ENCODE assay signal across 1 cellular context in the genomic region with DNA sequence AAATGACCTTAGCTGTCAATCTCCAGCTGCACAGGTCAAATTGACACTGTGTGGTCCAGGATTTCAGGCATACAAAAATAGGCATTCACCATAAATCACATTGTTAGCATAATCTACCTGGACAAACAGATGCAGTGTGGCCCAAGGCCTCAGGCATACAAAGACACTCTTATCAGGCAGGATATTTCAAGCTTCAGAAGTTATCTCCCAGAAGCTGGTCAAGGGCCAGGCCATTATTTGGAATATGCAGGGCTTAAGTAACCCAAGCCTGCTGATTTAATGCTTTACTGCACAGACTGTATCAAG.
TF ChIP-seq lines count a peak whose summit lies in the region.

No MANE protein-coding gene starts in this region.

TF ChIP-seq in HepG2, 621 proteins besides CTCF, POLR2A, EP300 and RAD21 (continued from another document and continues in another):
- TF ChIP-seq, protein P1, sequence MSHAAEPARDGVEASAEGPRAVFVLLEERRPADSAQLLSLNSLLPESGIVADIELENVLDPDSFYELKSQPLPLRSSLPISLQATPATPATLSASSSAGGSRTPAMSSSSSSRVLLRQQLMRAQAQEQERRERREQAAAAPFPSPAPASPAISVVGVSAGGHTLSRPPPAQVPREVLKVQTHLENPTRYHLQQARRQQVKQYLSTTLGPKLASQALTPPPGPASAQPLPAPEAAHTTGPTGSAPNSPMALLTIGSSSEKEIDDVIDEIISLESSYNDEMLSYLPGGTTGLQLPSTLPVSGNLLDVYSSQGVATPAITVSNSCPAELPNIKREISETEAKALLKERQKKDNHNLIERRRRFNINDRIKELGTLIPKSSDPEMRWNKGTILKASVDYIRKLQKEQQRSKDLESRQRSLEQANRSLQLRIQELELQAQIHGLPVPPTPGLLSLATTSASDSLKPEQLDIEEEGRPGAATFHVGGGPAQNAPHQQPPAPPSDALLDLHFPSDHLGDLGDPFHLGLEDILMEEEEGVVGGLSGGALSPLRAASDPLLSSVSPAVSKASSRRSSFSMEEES (CRISPR knock-in tag; IDR thresholded peaks at IDR 0.05) = 0 out of 2 replicates have a peak, but pooled peaks have one; percentile 14
- TF ChIP-seq NFIC (IDR thresholded peaks at IDR 0.05; ENCODE audit: low read length) (0 out of 2 replicates have a peak, but pooled peaks have one; percentile 25), ZNF598 (CRISPR knock-in tag; IDR thresholded peaks at IDR 0.05; ENCODE audit: borderline replicate concordance) (no peak), XRCC5 (optimal IDR thresholded peaks at IDR 0.05; ENCODE audit: low read length) (peak; percentile 19), BCL6 (CRISPR knock-in tag; IDR thresholded peaks at IDR 0.05) (peak; percentile 77), MEIS2 (CRISPR knock-in tag; IDR thresholded peaks at IDR 0.05) (peak; percentile 99), ZNF563 (CRISPR knock-in tag; IDR thresholded peaks at IDR 0.05) (no peak), RARA (CRISPR knock-in tag; IDR thresholded peaks at IDR 0.05) (peak; percentile 54), U2AF1 (optimal IDR thresholded peaks at IDR 0.05; ENCODE audit: low read depth, low read length) (no peak), ZNF792 (CRISPR knock-in tag; IDR thresholded peaks at IDR 0.05) (no peak), SIX1 (CRISPR knock-in tag; IDR thresholded peaks at IDR 0.05; ENCODE audit: borderline replicate concordance) (peak; percentile 51; the same call in 1 of the 2 replicates), HMG20A (CRISPR knock-in tag; IDR thresholded peaks at IDR 0.05; ENCODE audit: borderline replicate concordance) (peak; percentile 78; the same call in 1 of the 2 replicates), ZBTB20 (CRISPR knock-in tag; IDR thresholded peaks at IDR 0.05; ENCODE audit: borderline replicate concordance, low read depth) (0 out of 2 replicates have a peak, but pooled peaks have one; percentile 24), ZNF264 (CRISPR knock-in tag; IDR thresholded peaks at IDR 0.05) (peak; percentile 64; the same call in 1 of the 2 replicates), ZBTB3 (CRISPR knock-in tag; IDR thresholded peaks at IDR 0.05; ENCODE audit: borderline replicate concordance, low read depth) (0 out of 2 replicates have a peak, but pooled peaks have one; percentile 78), SALL1 (CRISPR knock-in tag; IDR thresholded peaks at IDR 0.05) (peak; percentile 95), ZMYM3 (CRISPR knock-in tag; IDR thresholded peaks at IDR 0.05) (no peak), SNRNP70 (IDR thresholded peaks at IDR 0.05; ENCODE audit: low read depth, low read length) (no peak), MEIS1 (CRISPR knock-in tag; IDR thresholded peaks at IDR 0.05; ENCODE audit: borderline replicate concordance) (peak; percentile 90; the same call in 1 of the 2 replicates), ZNF564 (CRISPR knock-in tag; IDR thresholded peaks at IDR 0.05) (no peak), JUN (CRISPR knock-in tag; IDR thresholded peaks at IDR 0.05) (no peak), MIER3 (CRISPR knock-in tag; IDR thresholded peaks at IDR 0.05; ENCODE audit: borderline replicate concordance) (peak; percentile 32; the same call in 1 of the 2 replicates), NONO (IDR thresholded peaks at IDR 0.05) (no peak), NONO (CRISPR knock-in tag; conservative IDR thresholded peaks at IDR 0.05) (peak; percentile 54; the same call in 1 of the 2 replicates), ZC3H4 (CRISPR knock-in tag; IDR thresholded peaks at IDR 0.05; ENCODE audit: borderline replicate concordance) (no peak), GATA4 (IDR thresholded peaks at IDR 0.05; ENCODE audit: borderline replicate concordance, low read depth) (0 out of 2 replicates have a peak, but pooled peaks have one; percentile 69), SKI (IDR thresholded peaks at IDR 0.05; ENCODE audit: partially characterized antibody) (no peak)
- TF ChIP-seq, protein P2, sequence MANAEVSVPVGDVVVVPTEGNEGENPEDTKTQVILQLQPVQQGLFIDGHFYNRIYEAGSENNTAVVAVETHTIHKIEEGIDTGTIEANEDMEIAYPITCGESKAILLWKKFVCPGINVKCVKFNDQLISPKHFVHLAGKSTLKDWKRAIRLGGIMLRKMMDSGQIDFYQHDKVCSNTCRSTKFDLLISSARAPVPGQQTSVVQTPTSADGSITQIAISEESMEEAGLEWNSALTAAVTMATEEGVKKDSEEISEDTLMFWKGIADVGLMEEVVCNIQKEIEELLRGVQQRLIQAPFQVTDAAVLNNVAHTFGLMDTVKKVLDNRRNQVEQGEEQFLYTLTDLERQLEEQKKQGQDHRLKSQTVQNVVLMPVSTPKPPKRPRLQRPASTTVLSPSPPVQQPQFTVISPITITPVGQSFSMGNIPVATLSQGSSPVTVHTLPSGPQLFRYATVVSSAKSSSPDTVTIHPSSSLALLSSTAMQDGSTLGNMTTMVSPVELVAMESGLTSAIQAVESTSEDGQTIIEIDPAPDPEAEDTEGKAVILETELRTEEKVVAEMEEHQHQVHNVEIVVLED (CRISPR knock-in tag; IDR thresholded peaks at IDR 0.05; ENCODE audit: borderline replicate concordance) = no peak
- TF ChIP-seq, protein P3, sequence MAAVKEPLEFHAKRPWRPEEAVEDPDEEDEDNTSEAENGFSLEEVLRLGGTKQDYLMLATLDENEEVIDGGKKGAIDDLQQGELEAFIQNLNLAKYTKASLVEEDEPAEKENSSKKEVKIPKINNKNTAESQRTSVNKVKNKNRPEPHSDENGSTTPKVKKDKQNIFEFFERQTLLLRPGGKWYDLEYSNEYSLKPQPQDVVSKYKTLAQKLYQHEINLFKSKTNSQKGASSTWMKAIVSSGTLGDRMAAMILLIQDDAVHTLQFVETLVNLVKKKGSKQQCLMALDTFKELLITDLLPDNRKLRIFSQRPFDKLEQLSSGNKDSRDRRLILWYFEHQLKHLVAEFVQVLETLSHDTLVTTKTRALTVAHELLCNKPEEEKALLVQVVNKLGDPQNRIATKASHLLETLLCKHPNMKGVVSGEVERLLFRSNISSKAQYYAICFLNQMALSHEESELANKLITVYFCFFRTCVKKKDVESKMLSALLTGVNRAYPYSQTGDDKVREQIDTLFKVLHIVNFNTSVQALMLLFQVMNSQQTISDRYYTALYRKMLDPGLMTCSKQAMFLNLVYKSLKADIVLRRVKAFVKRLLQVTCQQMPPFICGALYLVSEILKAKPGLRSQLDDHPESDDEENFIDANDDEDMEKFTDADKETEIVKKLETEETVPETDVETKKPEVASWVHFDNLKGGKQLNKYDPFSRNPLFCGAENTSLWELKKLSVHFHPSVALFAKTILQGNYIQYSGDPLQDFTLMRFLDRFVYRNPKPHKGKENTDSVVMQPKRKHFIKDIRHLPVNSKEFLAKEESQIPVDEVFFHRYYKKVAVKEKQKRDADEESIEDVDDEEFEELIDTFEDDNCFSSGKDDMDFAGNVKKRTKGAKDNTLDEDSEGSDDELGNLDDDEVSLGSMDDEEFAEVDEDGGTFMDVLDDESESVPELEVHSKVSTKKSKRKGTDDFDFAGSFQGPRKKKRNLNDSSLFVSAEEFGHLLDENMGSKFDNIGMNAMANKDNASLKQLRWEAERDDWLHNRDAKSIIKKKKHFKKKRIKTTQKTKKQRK (IDR thresholded peaks at IDR 0.05; ENCODE audit: low read length) = no peak
- TF ChIP-seq, protein P4, sequence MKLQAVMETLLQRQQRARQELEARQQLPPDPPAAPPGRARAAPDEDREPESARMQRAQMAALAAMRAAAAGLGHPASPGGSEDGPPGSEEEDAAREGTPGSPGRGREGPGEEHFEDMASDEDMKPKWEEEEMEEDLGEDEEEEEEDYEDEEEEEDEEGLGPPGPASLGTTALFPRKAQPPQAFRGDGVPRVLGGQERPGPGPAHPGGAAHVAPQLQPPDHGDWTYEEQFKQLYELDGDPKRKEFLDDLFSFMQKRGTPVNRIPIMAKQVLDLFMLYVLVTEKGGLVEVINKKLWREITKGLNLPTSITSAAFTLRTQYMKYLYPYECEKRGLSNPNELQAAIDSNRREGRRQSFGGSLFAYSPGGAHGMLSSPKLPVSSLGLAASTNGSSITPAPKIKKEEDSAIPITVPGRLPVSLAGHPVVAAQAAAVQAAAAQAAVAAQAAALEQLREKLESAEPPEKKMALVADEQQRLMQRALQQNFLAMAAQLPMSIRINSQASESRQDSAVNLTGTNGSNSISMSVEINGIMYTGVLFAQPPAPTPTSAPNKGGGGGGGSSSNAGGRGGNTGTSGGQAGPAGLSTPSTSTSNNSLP (IDR thresholded peaks at IDR 0.05; ENCODE audit: low read depth, low read length) = 0 out of 2 replicates have a peak, but pooled peaks have one; percentile 36
- TF ChIP-seq, protein P5, sequence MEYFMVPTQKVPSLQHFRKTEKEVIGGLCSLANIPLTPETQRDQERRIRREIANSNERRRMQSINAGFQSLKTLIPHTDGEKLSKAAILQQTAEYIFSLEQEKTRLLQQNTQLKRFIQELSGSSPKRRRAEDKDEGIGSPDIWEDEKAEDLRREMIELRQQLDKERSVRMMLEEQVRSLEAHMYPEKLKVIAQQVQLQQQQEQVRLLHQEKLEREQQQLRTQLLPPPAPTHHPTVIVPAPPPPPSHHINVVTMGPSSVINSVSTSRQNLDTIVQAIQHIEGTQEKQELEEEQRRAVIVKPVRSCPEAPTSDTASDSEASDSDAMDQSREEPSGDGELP (IDR thresholded peaks at IDR 0.05; ENCODE audit: borderline replicate concordance, low read depth) = peak; percentile 68; the same call in 1 of the 2 replicates
- TF ChIP-seq, protein P6, sequence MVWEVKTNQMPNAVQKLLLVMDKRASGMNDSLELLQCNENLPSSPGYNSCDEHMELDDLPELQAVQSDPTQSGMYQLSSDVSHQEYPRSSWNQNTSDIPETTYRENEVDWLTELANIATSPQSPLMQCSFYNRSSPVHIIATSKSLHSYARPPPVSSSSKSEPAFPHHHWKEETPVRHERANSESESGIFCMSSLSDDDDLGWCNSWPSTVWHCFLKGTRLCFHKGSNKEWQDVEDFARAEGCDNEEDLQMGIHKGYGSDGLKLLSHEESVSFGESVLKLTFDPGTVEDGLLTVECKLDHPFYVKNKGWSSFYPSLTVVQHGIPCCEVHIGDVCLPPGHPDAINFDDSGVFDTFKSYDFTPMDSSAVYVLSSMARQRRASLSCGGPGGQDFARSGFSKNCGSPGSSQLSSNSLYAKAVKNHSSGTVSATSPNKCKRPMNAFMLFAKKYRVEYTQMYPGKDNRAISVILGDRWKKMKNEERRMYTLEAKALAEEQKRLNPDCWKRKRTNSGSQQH (CRISPR knock-in tag; IDR thresholded peaks at IDR 0.05; ENCODE audit: low read depth) = no peak
- TF ChIP-seq, protein P7, sequence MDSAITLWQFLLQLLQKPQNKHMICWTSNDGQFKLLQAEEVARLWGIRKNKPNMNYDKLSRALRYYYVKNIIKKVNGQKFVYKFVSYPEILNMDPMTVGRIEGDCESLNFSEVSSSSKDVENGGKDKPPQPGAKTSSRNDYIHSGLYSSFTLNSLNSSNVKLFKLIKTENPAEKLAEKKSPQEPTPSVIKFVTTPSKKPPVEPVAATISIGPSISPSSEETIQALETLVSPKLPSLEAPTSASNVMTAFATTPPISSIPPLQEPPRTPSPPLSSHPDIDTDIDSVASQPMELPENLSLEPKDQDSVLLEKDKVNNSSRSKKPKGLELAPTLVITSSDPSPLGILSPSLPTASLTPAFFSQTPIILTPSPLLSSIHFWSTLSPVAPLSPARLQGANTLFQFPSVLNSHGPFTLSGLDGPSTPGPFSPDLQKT (CRISPR knock-in tag; IDR thresholded peaks at IDR 0.05; ENCODE audit: borderline replicate concordance) = no peak
- TF ChIP-seq, protein P8, sequence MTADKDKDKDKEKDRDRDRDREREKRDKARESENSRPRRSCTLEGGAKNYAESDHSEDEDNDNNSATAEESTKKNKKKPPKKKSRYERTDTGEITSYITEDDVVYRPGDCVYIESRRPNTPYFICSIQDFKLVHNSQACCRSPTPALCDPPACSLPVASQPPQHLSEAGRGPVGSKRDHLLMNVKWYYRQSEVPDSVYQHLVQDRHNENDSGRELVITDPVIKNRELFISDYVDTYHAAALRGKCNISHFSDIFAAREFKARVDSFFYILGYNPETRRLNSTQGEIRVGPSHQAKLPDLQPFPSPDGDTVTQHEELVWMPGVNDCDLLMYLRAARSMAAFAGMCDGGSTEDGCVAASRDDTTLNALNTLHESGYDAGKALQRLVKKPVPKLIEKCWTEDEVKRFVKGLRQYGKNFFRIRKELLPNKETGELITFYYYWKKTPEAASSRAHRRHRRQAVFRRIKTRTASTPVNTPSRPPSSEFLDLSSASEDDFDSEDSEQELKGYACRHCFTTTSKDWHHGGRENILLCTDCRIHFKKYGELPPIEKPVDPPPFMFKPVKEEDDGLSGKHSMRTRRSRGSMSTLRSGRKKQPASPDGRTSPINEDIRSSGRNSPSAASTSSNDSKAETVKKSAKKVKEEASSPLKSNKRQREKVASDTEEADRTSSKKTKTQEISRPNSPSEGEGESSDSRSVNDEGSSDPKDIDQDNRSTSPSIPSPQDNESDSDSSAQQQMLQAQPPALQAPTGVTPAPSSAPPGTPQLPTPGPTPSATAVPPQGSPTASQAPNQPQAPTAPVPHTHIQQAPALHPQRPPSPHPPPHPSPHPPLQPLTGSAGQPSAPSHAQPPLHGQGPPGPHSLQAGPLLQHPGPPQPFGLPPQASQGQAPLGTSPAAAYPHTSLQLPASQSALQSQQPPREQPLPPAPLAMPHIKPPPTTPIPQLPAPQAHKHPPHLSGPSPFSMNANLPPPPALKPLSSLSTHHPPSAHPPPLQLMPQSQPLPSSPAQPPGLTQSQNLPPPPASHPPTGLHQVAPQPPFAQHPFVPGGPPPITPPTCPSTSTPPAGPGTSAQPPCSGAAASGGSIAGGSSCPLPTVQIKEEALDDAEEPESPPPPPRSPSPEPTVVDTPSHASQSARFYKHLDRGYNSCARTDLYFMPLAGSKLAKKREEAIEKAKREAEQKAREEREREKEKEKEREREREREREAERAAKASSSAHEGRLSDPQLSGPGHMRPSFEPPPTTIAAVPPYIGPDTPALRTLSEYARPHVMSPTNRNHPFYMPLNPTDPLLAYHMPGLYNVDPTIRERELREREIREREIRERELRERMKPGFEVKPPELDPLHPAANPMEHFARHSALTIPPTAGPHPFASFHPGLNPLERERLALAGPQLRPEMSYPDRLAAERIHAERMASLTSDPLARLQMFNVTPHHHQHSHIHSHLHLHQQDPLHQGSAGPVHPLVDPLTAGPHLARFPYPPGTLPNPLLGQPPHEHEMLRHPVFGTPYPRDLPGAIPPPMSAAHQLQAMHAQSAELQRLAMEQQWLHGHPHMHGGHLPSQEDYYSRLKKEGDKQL (CRISPR knock-in tag; IDR thresholded peaks at IDR 0.05; ENCODE audit: low read depth) = peak; percentile 63; the same call in 1 of the 2 replicates
